ENCODE assay signal across 2 cellular contexts in the genomic region with DNA sequence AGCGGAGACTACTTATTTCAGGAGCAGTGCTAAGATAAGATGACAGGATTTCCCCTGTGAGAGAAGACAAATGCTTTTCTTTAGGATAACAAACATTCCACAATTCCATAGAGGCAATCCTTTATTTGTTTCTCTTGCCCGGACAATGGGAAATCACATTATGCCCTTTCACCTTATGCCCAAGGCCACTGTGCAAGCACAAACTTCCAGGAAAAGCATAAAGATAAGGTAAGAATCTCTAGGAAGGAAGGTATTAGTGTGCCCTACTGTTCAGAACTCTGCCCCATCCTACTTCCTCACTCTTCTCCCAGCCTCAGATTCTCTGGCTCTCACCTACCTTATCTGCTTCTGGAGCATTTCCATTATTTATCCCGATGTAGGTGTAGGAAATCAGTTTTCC.
TF ChIP-seq lines count a peak whose summit lies in the region.

No MANE protein-coding gene starts in this region.

TF ChIP-seq in A549, 52 proteins besides CTCF, POLR2A, EP300 and RAD21:
- no peak for TF ChIP-seq KDM1A (IDR thresholded peaks at IDR 0.05; ENCODE audit: low read depth)
- no peak for TF ChIP-seq ESRRA (IDR thresholded peaks at IDR 0.05; ENCODE audit: borderline replicate concordance, low read length)

TF ChIP-seq in HepG2, 621 proteins besides CTCF, POLR2A, EP300 and RAD21:
- TF ChIP-seq NCOA2 (CRISPR knock-in tag; IDR thresholded peaks at IDR 0.05) (peak; percentile 25; the same call in 1 of the 2 replicates), SOX5 (CRISPR knock-in tag; IDR thresholded peaks at IDR 0.05; ENCODE audit: borderline replicate concordance) (peak; percentile 62; the same call in 1 of the 2 replicates), SOX13 (IDR thresholded peaks at IDR 0.05) (no peak), SOX13 (CRISPR knock-in tag; conservative IDR thresholded peaks at IDR 0.05 in 1 of 2, IDR thresholded peaks at IDR 0.05 in 1 of 2) (peak in 1 of 2 experiments; percentile 88; a peak in 2 of 4 replicates), SOX6 (IDR thresholded peaks at IDR 0.05) (no peak), SOX6 (CRISPR knock-in tag; IDR thresholded peaks at IDR 0.05) (peak; percentile 57; the same call in 1 of the 2 replicates), RARA (CRISPR knock-in tag; IDR thresholded peaks at IDR 0.05) (peak; percentile 32; the same call in 1 of the 2 replicates), CENPX (CRISPR knock-in tag; IDR thresholded peaks at IDR 0.05) (no peak), ARID2 (CRISPR knock-in tag; IDR thresholded peaks at IDR 0.05; ENCODE audit: borderline replicate concordance) (no peak), PLRG1 (conservative IDR thresholded peaks at IDR 0.05) (no peak), MAZ (IDR thresholded peaks at IDR 0.05; ENCODE audit: borderline replicate concordance, low read depth, low read length) (no peak), MAZ (CRISPR knock-in tag; IDR thresholded peaks at IDR 0.05; ENCODE audit: low read depth) (no peak), BCL6 (CRISPR knock-in tag; IDR thresholded peaks at IDR 0.05) (peak; percentile 93), PPARG (CRISPR knock-in tag; conservative IDR thresholded peaks at IDR 0.05) (peak; percentile 57; the same call in 1 of the 2 replicates), ZSCAN20 (CRISPR knock-in tag; IDR thresholded peaks at IDR 0.05; ENCODE audit: borderline replicate concordance) (no peak)
